ENCODE assay signal across 4 cellular contexts in the genomic region with DNA sequence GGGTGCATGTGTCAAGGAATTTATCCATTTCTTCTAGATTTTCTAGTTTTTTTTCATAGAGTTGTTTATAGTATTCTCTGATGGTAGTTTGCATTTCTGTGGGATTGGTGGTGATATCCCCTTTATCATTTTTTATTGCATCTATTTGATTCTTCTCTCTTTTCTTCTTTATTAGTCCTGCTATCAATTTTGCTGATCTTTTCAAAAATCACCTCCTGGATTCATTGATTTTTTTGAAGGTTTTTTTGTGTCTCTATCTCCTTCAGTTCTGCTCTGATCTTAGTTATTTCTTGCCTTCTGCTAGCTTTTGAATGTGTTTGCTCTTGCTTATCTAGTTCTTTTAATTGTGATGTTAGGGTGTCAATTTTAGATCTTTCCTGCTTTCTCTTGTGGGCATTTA. TPM values are rescaled to one million over a fixed set of nuclear protein-coding genes. Genes with fewer than 3 reads are reported as not detected.
DNase-seq lines count a peak whose midpoint lies in the region; ATAC-seq, FAIRE-seq and TF ChIP-seq lines count a peak whose summit lies in the region.
"Not testable (repeated sequence)": the region's sequence is repeated elsewhere in the genome, so short reads cannot be mapped to it uniquely, and the experiment has no call there.

No MANE protein-coding gene starts in this region.

- H3K9ac ChIP-seq in K562 (ENCODE audit: insufficient read depth in 1 of 2, low read depth in 2 of 2, low read length in 2 of 2): not testable (repeated sequence)

- H3K27me3 ChIP-seq in A673 (replicated peaks; ENCODE audit: insufficient read depth, low read depth, low read length, poor library complexity); K562 (ENCODE audit: control insufficient read depth in 2 of 2, insufficient read depth in 2 of 2, low read length in 2 of 2): not testable (repeated sequence)

- ATAC-seq in A549, K562: not testable (repeated sequence)

- intact Hi-C loops in A673 (cut with micrococcal nuclease; ENCODE audit: unreplicated experiment); Calu3 (cut with micrococcal nuclease; ENCODE audit: unreplicated experiment); K562 (cut with micrococcal nuclease): not testable (repeated sequence)

- not testable (repeated sequence) for H2AFZ ChIP-seq in K562 (ENCODE audit: low read depth, low read length)

- FAIRE-seq in A549 (lab: Jason Lieb, UNC); K562 (lab: Jason Lieb, UNC): not testable (repeated sequence)

- not testable (repeated sequence) for H4K20me1 ChIP-seq in K562 (replicated peaks; ENCODE audit: control insufficient read depth, insufficient read depth, low read length)

- not testable (repeated sequence) for H3K4me3 ChIP-seq in A549; A673 (ENCODE audit: low read depth, low read length, poor library complexity, severe bottlenecking); K562

- not testable (repeated sequence) for H3K9me1 ChIP-seq in K562 (ENCODE audit: control insufficient read depth, insufficient read depth, low read length)

- not testable (repeated sequence) for H3K27ac ChIP-seq in A549; A673 (ENCODE audit: low read depth, low read length, poor library complexity, severe bottlenecking); K562 (ENCODE audit: extremely low read depth, low read depth, low read length)

- not testable (repeated sequence) for H3K4me1 ChIP-seq in A549; A673 (ENCODE audit: insufficient read depth, low read length, poor library complexity, severe bottlenecking); K562 (replicated peaks in 1 of 2; ENCODE audit: control insufficient read depth in 2 of 2, insufficient read depth in 2 of 2, low read length in 2 of 2)

- POLR2A ChIA-PET in A549 (lab: Yijun Ruan, JAX); A673 (lab: Charles Lee; ENCODE audit: low non-redundant PET); K562 (lab: Yijun Ruan, JAX): not testable (repeated sequence)

- in situ Hi-C loops in K562 (cut with MboI): not testable (repeated sequence)

- BruUV-seq in A673 (replicated peaks; lab: Mats Ljungman, UMichigan): TSS peak; percentile 9
- not testable (repeated sequence) for BruUV-seq in Calu3 (replicated peaks; lab: Mats Ljungman, UMichigan); K562 (replicated peaks; lab: Mats Ljungman, UMichigan)

- H3K4me2 ChIP-seq in A549; K562 (ENCODE audit: insufficient read depth, low read length): not testable (repeated sequence)

- H3K4me3 Mint-ChIP-seq in Calu3 (ENCODE audit: low read depth, unreplicated experiment): not testable (repeated sequence)

- TF ChIP-seq POLR2A in A549 (IDR thresholded peaks at IDR 0.05; ENCODE audit: low read length); K562 (conservative IDR thresholded peaks at IDR 0.05): not testable (repeated sequence)

- not testable (repeated sequence) for DNase-seq in A549 (ENCODE audit: low read depth in 1 of 2, low spot score in 1 of 2); A673 (ENCODE audit: low spot score); Calu3; K562 (ENCODE audit: extremely low read depth in 1 of 4, low spot score in 3 of 4)

- H3K36me3 Mint-ChIP-seq in Calu3 (ENCODE audit: insufficient read depth, unreplicated experiment): peaks cover 11% of the 10 kb centered on the region

- not testable (repeated sequence) for H3K36me3 ChIP-seq in A673 (ENCODE audit: insufficient read depth, low read length, poor library complexity, severe bottlenecking)
- peaks cover 14% of the 10 kb centered on the region; the same call in 1 of the 3 replicates for H3K36me3 ChIP-seq in K562 (ENCODE audit: control insufficient read depth, insufficient read depth, low read length)

- H3K79me2 ChIP-seq in K562 (ENCODE audit: control insufficient read depth, insufficient read depth, low read length): peaks cover 29% of the 10 kb centered on the region

- H3K4me1 Mint-ChIP-seq in Calu3 (ENCODE audit: low read depth, unreplicated experiment): not testable (repeated sequence)

- CTCF ChIA-PET in A549 (lab: Yijun Ruan, JAX); A673 (lab: Charles Lee); Calu3 (lab: Charles Lee); K562 (lab: Yijun Ruan, JAX; ENCODE audit: low intra/inter-chr PET ratio): not testable (repeated sequence)

- peaks cover 24% of the 10 kb centered on the region for H3K9me3 Mint-ChIP-seq in Calu3 (ENCODE audit: low read depth, unreplicated experiment)

- TF ChIP-seq CTCF in A549 (IDR thresholded peaks at IDR 0.05); A673 (conservative IDR thresholded peaks at IDR 0.05; ENCODE audit: low read depth, low read length); Calu3 (IDR thresholded peaks at IDR 0.05; ENCODE audit: unreplicated experiment); K562 (IDR thresholded peaks at IDR 0.05 in 2 of 3, conservative IDR thresholded peaks at IDR 0.05 in 1 of 3; ENCODE audit: insufficient read depth in 2 of 3, low read depth in 1 of 3, low read length in 3 of 3): not testable (repeated sequence)

- TF ChIP-seq RAD21 in A549 (conservative IDR thresholded peaks at IDR 0.05 in 1 of 2, IDR thresholded peaks at IDR 0.05 in 1 of 2); K562 (CRISPR knock-in tag; conservative IDR thresholded peaks at IDR 0.05 in 1 of 2, IDR thresholded peaks at IDR 0.05 in 1 of 2): not testable (repeated sequence)

- TF ChIP-seq EP300 in A549 (IDR thresholded peaks at IDR 0.05); K562 (IDR thresholded peaks at IDR 0.05; ENCODE audit: low read length): not testable (repeated sequence)

- not testable (repeated sequence) for H3K27me3 Mint-ChIP-seq in Calu3 (ENCODE audit: unreplicated experiment)

- not testable (repeated sequence) for H3K9me3 ChIP-seq in A549; A673 (ENCODE audit: low read depth, low read length, poor library complexity, severe bottlenecking); K562 (replicated peaks; ENCODE audit: control insufficient read depth, insufficient read depth, low read depth, low read length)

- H3K27ac Mint-ChIP-seq in Calu3 (ENCODE audit: unreplicated experiment): peak overlapping the region; percentile 75

TF ChIP-seq in A549, 52 proteins besides CTCF, POLR2A, EP300 and RAD21:
- TF ChIP-seq MAFK (IDR thresholded peaks at IDR 0.05; ENCODE audit: partially characterized antibody): peak; percentile 20

TF ChIP-seq in K562, 482 proteins besides CTCF, POLR2A, EP300 and RAD21:
- TF ChIP-seq C11orf30 (IDR thresholded peaks at IDR 0.05; ENCODE audit: low read depth): peak; percentile 77
- TF ChIP-seq ZNF316 (IDR thresholded peaks at IDR 0.05): peak; percentile 93
- TF ChIP-seq MAFG (tag; conservative IDR thresholded peaks at IDR 0.05): peak; percentile 62

RNA-seq across cellular contexts. Expression of gene FAF1, which starts 52.5 kb away (rescaled TPM):
- polyA plus RNA-seq in A549 (2011; rRNA removed): 46.2 and 57.5 TPM in 2 replicates
- polyA plus RNA-seq in A549 (2012; cell fraction: cytosol; rRNA removed): 4.5 and 5.3 TPM in 2 replicates
- polyA plus RNA-seq in A549 (2012; cell fraction: nucleus; rRNA removed): 1.5 and 5.1 TPM in 2 replicates
- 29.9 to 31.7 TPM (median 31.2 TPM) in 3 replicates for polyA plus RNA-seq in A549 (2017; fragmentation: RNase III; extraction: RNeasy Plus Mini Kit Qiagen cat#74134 plus additional on column Dnase treatment)
- 32.2 and 41.3 TPM in 2 replicates for polyA minus RNA-seq in A549 (2011; rRNA and poly(A)+ RNA removed)
- total RNA-seq in A673 (2021): 105 and 109 TPM in 2 replicates
- total RNA-seq in Calu3 (2022): 94.8 and 104 TPM in 2 replicates
- 281 and 434 TPM in 2 replicates for total RNA-seq in K562 (2011; cell fraction: chromatin; rRNA removed; ENCODE audit: low replicate concordance)
- total RNA-seq in K562 (2011; cell fraction: nucleolus; rRNA removed): 44.0 and 67.8 TPM in 2 replicates
- total RNA-seq in K562 (2011; cell fraction: nucleoplasm; rRNA removed): 165 and 180 TPM in 2 replicates
- 76.3 and 76.7 TPM in 2 replicates for total RNA-seq in K562 (2014; rRNA removed)
- total RNA-seq in K562 (2014; rRNA removed; fragmentation: Illumina TruSeq; extraction: Trizol): 225 and 267 TPM in 2 replicates
- 163 and 176 TPM in 2 replicates for total RNA-seq in K562 (2015; rRNA removed; fragmentation: Illumina TruSeq; extraction: Trizol)
- total RNA-seq in K562 (2021): 186 and 190 TPM in 2 replicates
- 88.2 and 118 TPM in 2 replicates for polyA plus RNA-seq in K562 (2011; rRNA removed)
- polyA plus RNA-seq in K562 (2011; cell fraction: cytosol; rRNA removed): 12.0 and 44.0 TPM in 2 replicates
- polyA plus RNA-seq in K562 (2011; cell fraction: nucleus; rRNA removed): 30.1 and 41.4 TPM in 2 replicates
- polyA plus RNA-seq in K562 (2012): 144 and 167 TPM in 2 replicates
- polyA plus RNA-seq in K562 (2014; fragmentation: Illumina TruSeq; extraction: Trizol): 186 and 212 TPM in 2 replicates
- 10 to 100 TPM; 48.7 to 60.9 TPM for polyA plus RNA-seq in K562 (2014; fragmentation: Nextera tagmentation; extraction: Ambion mirVana)
- 78.9 and 92.7 TPM in 2 replicates for polyA plus RNA-seq in K562 (2014; rRNA removed)
- 295 and 351 TPM in 2 replicates for polyA minus RNA-seq in K562 (2011; rRNA and poly(A)+ RNA removed)
- polyA minus RNA-seq in K562 (2011; cell fraction: cytosol; rRNA and poly(A)+ RNA removed): 85.8 and 99.9 TPM in 2 replicates
- polyA minus RNA-seq in K562 (2011; cell fraction: nucleus; rRNA and poly(A)+ RNA removed): 46.4 and 174 TPM in 2 replicates
